Comparison of ENCODE assay signal across 26 cellular contexts in the genomic region with DNA sequence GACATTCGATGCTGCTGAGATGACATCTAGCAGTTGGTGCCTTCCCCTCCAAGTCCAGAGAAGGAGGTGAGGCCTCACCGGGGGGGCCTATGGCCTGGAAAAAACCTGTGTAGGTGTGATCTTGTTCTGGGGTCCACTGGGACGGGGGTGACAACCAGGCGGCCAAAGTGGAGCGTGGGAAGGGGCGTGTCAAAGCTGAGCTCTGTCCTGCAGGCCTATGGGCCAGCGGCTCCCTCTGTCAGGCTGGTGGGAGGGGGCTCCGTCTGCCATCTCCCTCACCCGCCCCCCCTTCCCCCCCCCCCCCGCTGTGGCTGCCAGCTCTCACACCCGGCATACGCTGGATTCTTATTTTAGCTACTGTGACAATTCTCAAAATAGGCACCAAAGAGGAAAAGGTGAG. TPM values are rescaled to one million over a fixed set of nuclear protein-coding genes. Genes with fewer than 3 reads are reported as not detected.
DNase-seq lines count a peak whose midpoint lies in the region; ATAC-seq and TF ChIP-seq lines count a peak whose summit lies in the region.
"Had no signal": no experiment of that assay in that cellular context is flagged by ENCODE, and none has a peak within 500 bp of the region (broad histone marks: within the 10 kb centered on the region; RNA-seq: fewer than 3 reads in every experiment).

No MANE protein-coding gene starts in this region.

- H3K4me2 ChIP-seq in GM23338 (no peak overlapping the region), H9 (ENCODE audit: insufficient read depth, insufficient read length, low read length) (no peak overlapping the region), SK-N-SH (no peak overlapping the region)
- H3K4me2 ChIP-seq: PC-9 had no signal

- H4K8ac ChIP-seq in H9 (replicated peaks; ENCODE audit: insufficient read length, low read depth, low read length), result no peak overlapping the region

- H2BK5ac ChIP-seq in H9 (ENCODE audit: insufficient read length, low read length), result no peak overlapping the region

- TF ChIP-seq POLR2A in sigmoid colon (IDR thresholded peaks at IDR 0.05), result no peak

- CTCF ChIA-PET in SK-N-SH (lab: Yijun Ruan, JAX), result interaction anchor here (0.8 to 1.0 kb wide), 2 partner anchors 9 to 259 kb away, joined by 3 read pairs; no protein-coding TSS in a partner anchor

- H3K79me2 ChIP-seq in GM23338 (replicated peaks; ENCODE audit: insufficient read depth) (no peaks in the 10 kb centered on the region), H9 (ENCODE audit: insufficient read depth, low read length) (no peaks in the 10 kb centered on the region), SK-N-SH (ENCODE audit: insufficient read depth) (no peaks in the 10 kb centered on the region)

- H3K36me3 Mint-ChIP-seq in GM23338 (ENCODE audit: low read depth) (no peaks in the 10 kb centered on the region), H9 (ENCODE audit: insufficient read depth in 1 of 3, low read depth in 3 of 3) (peaks cover 0 to 4% (median 0%) of the 10 kb centered on the region in 3 experiments; a peak in 1 of 7 replicates)
- H3K36me3 Mint-ChIP-seq: CD4-positive, alpha-beta memory T cell had no signal

- no peak overlapping the region for H4K91ac ChIP-seq in H9 (ENCODE audit: insufficient read length, low read depth, low read length)

- no peak overlapping the region for H3K4ac ChIP-seq in H9 (ENCODE audit: low read depth, low read length)

- no peak overlapping the region for H2BK20ac ChIP-seq in H9 (ENCODE audit: low read depth, low read length, poor library complexity, severe bottlenecking)

- TF ChIP-seq EP300 in sigmoid colon (IDR thresholded peaks at IDR 0.05) (no peak), SK-N-SH (IDR thresholded peaks at IDR 0.05; ENCODE audit: borderline replicate concordance in 1 of 2, low read depth in 1 of 2, low read length in 1 of 2) (no peak)

- no peak overlapping the region for H3K27ac Mint-ChIP-seq in GM23338
- no peak overlapping the region for H3K27ac Mint-ChIP-seq in H9
- H3K27ac Mint-ChIP-seq: CD4-positive, alpha-beta memory T cell; HFFc6 had no signal

- no peaks in the 10 kb centered on the region for H3F3A ChIP-seq in GM23338 (replicated peaks; ENCODE audit: low read depth)
- H3F3A ChIP-seq in SK-N-SH (replicated peaks; ENCODE audit: insufficient read depth), result no peaks in the 10 kb centered on the region

- H3K14ac ChIP-seq in H9 (ENCODE audit: insufficient read depth, low read length), result no peak overlapping the region

- no peak overlapping the region for H4K5ac ChIP-seq in H9 (ENCODE audit: insufficient read length, low read depth, low read length)

- H2BK12ac ChIP-seq in H9 (ENCODE audit: insufficient read length, low read depth, low read length), result no peak overlapping the region

- TF ChIP-seq RAD21 in SK-N-SH (IDR thresholded peaks at IDR 0.05; ENCODE audit: low read length), result no peak

- peak overlapping the region; percentile 90 for H2AFZ ChIP-seq in GM23338
- no peak overlapping the region for H2AFZ ChIP-seq in H9 (ENCODE audit: low read length)
- H2AFZ ChIP-seq in SK-N-SH (ENCODE audit: low read depth), result no peak overlapping the region
- H2AFZ ChIP-seq: PC-9 had no signal

- H3K27me3 Mint-ChIP-seq in GM23338 (ENCODE audit: insufficient read depth, low read depth, poor library complexity), result peaks cover 10% of the 10 kb centered on the region
- H3K27me3 Mint-ChIP-seq in H9 (ENCODE audit: low read depth), result peaks cover 8% of the 10 kb centered on the region

- H3K9ac ChIP-seq in H9 (ENCODE audit: extremely low read depth, insufficient read length, low read length) (no peak overlapping the region), SK-N-SH (no peak overlapping the region)

- DNase-seq in GM23338 (ENCODE audit: low spot score) (no peak), H9 (peak; percentile 26), left lobe of liver (ENCODE audit: low spot score) (peak; percentile 30), sigmoid colon (peak; percentile 56), iPS-NIHi11 (ENCODE audit: low spot score) (no peak), SK-N-SH (no peak)
- no peak for DNase-seq in effector CD8-positive, alpha-beta T cell (lab: John Stamatoyannopoulos, UW)
- DNase-seq: C1 segment of cervical spinal cord; CD4-positive, alpha-beta memory T cell; COR-L47; HFFc6; Karpas-422; NCI-H1105; NCI-H1436 treated with DMSO at 0.1 percent for 48 hours; NCI-H187 treated with DMSO at 0.1 percent for 48 hours; NCI-H2107; NCI-H524 treated with DMSO at 0.1 percent for 48 hours; NCI-H774; NK-92 treated with Interleukin-12 subunit alpha and Interleukin-12 subunit beta, amount 100 ng/mL, for 24 hours; PC-9; SJCRH30 had no signal

- no peak overlapping the region for H3K18ac ChIP-seq in H9 (ENCODE audit: insufficient read length, low read depth, low read length)

- no CpG with 5 or more reads among the region's 12 CpGs for WGBS in H9 (ENCODE audit: extremely low coverage, insufficient read length, low lambda C conversion rate)
- 59% methylated on average over 11 of the region's 12 CpGs for WGBS in sigmoid colon, 2 donors
- WGBS in SK-N-SH (ENCODE audit: low lambda C conversion rate), result 39% methylated on average over 5 of the region's 12 CpGs

- H3K79me1 ChIP-seq in H9 (ENCODE audit: insufficient read depth, low read depth, low read length, poor library complexity, severe bottlenecking), result no peaks in the 10 kb centered on the region

- H3K4me1 ChIP-seq in GM23338 (ENCODE audit: insufficient read depth) (peaks cover 6% of the 10 kb centered on the region; the same call in 1 of the 2 replicates), H9 (ENCODE audit: insufficient read depth, low read length) (no peaks in the 10 kb centered on the region), sigmoid colon (no peaks in the 10 kb centered on the region), SK-N-SH (ENCODE audit: control insufficient read depth in 1 of 2, insufficient read depth in 2 of 2, low read depth in 1 of 2, low read length in 1 of 2) (no peaks in the 10 kb centered on the region)
- H3K4me1 ChIP-seq: HAP-1, SJCRH30 had no signal

- H3T11ph ChIP-seq in H9 (ENCODE audit: low read length), result no peak overlapping the region

- H3K4me3 ChIP-seq in GM23338 (no peak overlapping the region), sigmoid colon (no peak overlapping the region), SK-N-SH (ENCODE audit: low read depth in 2 of 2, low read length in 1 of 2) (no peak overlapping the region)
- H3K4me3 ChIP-seq: GM12878, HAP-1, PC-9, SJCRH30 had no signal

- H3K4me3 Mint-ChIP-seq in GM23338, result no peak overlapping the region
- H3K4me3 Mint-ChIP-seq in H9, result no peak overlapping the region
- H3K4me3 Mint-ChIP-seq: CD4-positive, alpha-beta memory T cell; HFFc6 had no signal

- H4K20me1 ChIP-seq in GM23338 (replicated peaks; ENCODE audit: insufficient read depth) (no peaks in the 10 kb centered on the region), H9 (ENCODE audit: control insufficient read depth, insufficient read depth, insufficient read length) (no peaks in the 10 kb centered on the region), SK-N-SH (ENCODE audit: insufficient read depth) (no peaks in the 10 kb centered on the region)

- H3K23me2 ChIP-seq in H9 (ENCODE audit: insufficient read length, low read depth, low read length, poor library complexity, severe bottlenecking), result no peaks in the 10 kb centered on the region

- H3K27me3 ChIP-seq in GM23338 (ENCODE audit: insufficient read depth), result no peaks in the 10 kb centered on the region
- no peaks in the 10 kb centered on the region; the same call in 1 of the 2 replicates for H3K27me3 ChIP-seq in H9 (ENCODE audit: insufficient read depth, low read length)
- peaks cover 0 to 50% (median 0%) of the 10 kb centered on the region in 3 donors for H3K27me3 ChIP-seq in sigmoid colon
- H3K27me3 ChIP-seq in SK-N-SH (ENCODE audit: insufficient read depth), result peaks cover 34% of the 10 kb centered on the region

- H3K9me2 ChIP-seq in GM23338 (ENCODE audit: insufficient read depth), result no peaks in the 10 kb centered on the region
- H3K9me2 ChIP-seq in SK-N-SH, result no peaks in the 10 kb centered on the region

- H3K36me3 ChIP-seq in GM23338 (ENCODE audit: insufficient read depth) (no peaks in the 10 kb centered on the region), sigmoid colon (no peaks in the 10 kb centered on the region), SK-N-SH (replicated peaks in 1 of 2; ENCODE audit: control insufficient read depth in 1 of 2, insufficient read depth in 2 of 2, low read length in 1 of 2) (no peaks in the 10 kb centered on the region)
- H3K36me3 ChIP-seq: HAP-1, SJCRH30 had no signal

- H2BK15ac ChIP-seq in H9 (ENCODE audit: low read depth, low read length), result no peak overlapping the region

- H3K4me1 Mint-ChIP-seq in GM23338, result peaks cover 26% of the 10 kb centered on the region
- peaks cover 22 to 28% of the 10 kb centered on the region in 2 experiments for H3K4me1 Mint-ChIP-seq in H9

- 0 out of 3 replicates have a peak, but pooled peaks cover 5% of the 10 kb centered on the region for H3K9me3 Mint-ChIP-seq in GM23338
- H3K9me3 Mint-ChIP-seq in H9, result peaks cover 1 to 3% of the 10 kb centered on the region in 2 experiments; a peak in 2 of 5 replicates

- POLR2A ChIA-PET in SK-N-SH (lab: Yijun Ruan, JAX), result no interaction called here

- no peak overlapping the region for H3K23ac ChIP-seq in H9 (ENCODE audit: insufficient read length, low read depth, low read length)

- H2BK120ac ChIP-seq in H9 (ENCODE audit: low read depth, low read length, poor library complexity, severe bottlenecking), result no peak overlapping the region

- H3K56ac ChIP-seq in H9 (ENCODE audit: insufficient read length, low read depth, low read length), result no peak overlapping the region

- no peaks in the 10 kb centered on the region for H3K9me3 ChIP-seq in H9 (ENCODE audit: control insufficient read depth, low read depth, low read length)
- no peaks in the 10 kb centered on the region for H3K9me3 ChIP-seq in sigmoid colon
- no peaks in the 10 kb centered on the region for H3K9me3 ChIP-seq in SK-N-SH
- H3K9me3 ChIP-seq: HAP-1, SJCRH30 had no signal

- H3K27ac ChIP-seq in GM23338 (ENCODE audit: low read depth) (no peak overlapping the region), H9 (ENCODE audit: insufficient read length, low read depth, low read length) (no peak overlapping the region), sigmoid colon (no peak overlapping the region), SK-N-SH (ENCODE audit: low read depth in 2 of 2, low read length in 1 of 2) (no peak overlapping the region)
- H3K27ac ChIP-seq: PC-9, SJCRH30 had no signal

- TF ChIP-seq CTCF in GM23338 (conservative IDR thresholded peaks at IDR 0.05; ENCODE audit: low read depth in 2 of 2) (no peak), H9 (conservative IDR thresholded peaks at IDR 0.05) (no peak), sigmoid colon (IDR thresholded peaks at IDR 0.05) (no peak), SK-N-SH (IDR thresholded peaks at IDR 0.05) (no peak)

- H2AK5ac ChIP-seq in H9 (ENCODE audit: insufficient read length, low read length), result no peak overlapping the region

- intact Hi-C loops in sigmoid colon (cut with DNase I), result no loop called here

- ATAC-seq in GM23338 (peak; percentile 42; the same call in 2 of the 3 replicates), left lobe of liver (no peak), GM21576 (IDR thresholded peaks at IDR 0.05; ENCODE audit: unreplicated experiment) (no peak)
- ATAC-seq: GM12878, HepG2, Right ventricle myocardium inferior had no signal

RNA-seq across cellular contexts. Expression of gene UQCRFS1, which starts 56.7 kb away (rescaled TPM):
- total RNA-seq in GM23338 (2014; rRNA removed; shearing (Covaris generic)), result 49.4 and 60.1 TPM in 2 replicates
- polyA plus RNA-seq in GM23338 (2016; fragmentation: Nextera tagmentation; extraction: Ambion mirVana) (51.2 and 57.6 TPM in 2 replicates), sigmoid colon (100 to 1,000 TPM in 2 of 3 donors, 10 to 100 TPM in 1; 78.6 to 148 (median 106) TPM), SK-N-SH (2012; rRNA removed) (36.7 and 37.1 TPM in 2 replicates)
- total RNA-seq in H9 (2021) (46.1 and 46.4 TPM in 2 replicates), left lobe of liver (26.9 TPM), sigmoid colon (10 to 100 TPM; 30.2 to 46.4 (median 41.4) TPM)
- 41.4 and 44.1 TPM in 2 replicates for polyA plus RNA-seq in SK-N-SH (2012; cell fraction: cytosol; rRNA removed)
- polyA plus RNA-seq in SK-N-SH (2012; cell fraction: nucleus; rRNA removed), result 15.4 and 18.2 TPM in 2 replicates

Comparison
In these comparisons a context has a peak if more than half of its experiments do, and no peak if none do; other contexts are left out.
1. DNase-seq: peak in H9 (single experiment), left lobe of liver (single experiment) and sigmoid colon (single experiment); none in GM23338 (single experiment), effector CD8-positive, alpha-beta T cell (single experiment), iPS-NIHi11 (single experiment) and SK-N-SH (single experiment).